Comparison of ENCODE assay signal across 2 cellular contexts in the genomic region with DNA sequence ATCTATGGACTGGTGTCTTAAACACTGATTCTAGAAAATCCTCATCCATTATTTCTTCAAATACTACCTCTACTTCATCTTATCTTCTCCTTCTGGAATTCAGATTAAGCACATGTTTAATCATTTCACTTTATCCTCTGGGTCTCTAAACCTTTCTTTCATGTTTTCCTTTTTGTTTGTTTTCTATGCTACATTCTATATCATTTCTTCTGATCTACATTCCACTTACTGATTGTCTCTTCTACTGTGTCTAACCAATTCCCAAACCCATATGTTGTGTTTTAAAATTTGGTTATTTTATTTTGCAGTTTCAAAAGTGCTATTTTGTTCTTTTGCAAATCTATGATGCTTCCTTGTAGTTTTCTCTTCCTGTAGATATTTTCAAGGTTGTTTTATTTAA.
A peak's percentile ranks its signal among the peaks of the same experiment; 100 is the strongest.
TF ChIP-seq lines count a peak whose summit lies in the region.

No MANE protein-coding gene starts in this region.

TF ChIP-seq in A549, 52 proteins besides CTCF, POLR2A, EP300 and RAD21:
- TF ChIP-seq SMC3 (IDR thresholded peaks at IDR 0.05) (no peak), POLR2AphosphoS2 (conservative IDR thresholded peaks at IDR 0.05; ENCODE audit: low read length) (no peak), MAFK (IDR thresholded peaks at IDR 0.05; ENCODE audit: partially characterized antibody) (no peak), RCOR1 (IDR thresholded peaks at IDR 0.05; ENCODE audit: low read depth, low read length) (no peak), ESRRA (IDR thresholded peaks at IDR 0.05; ENCODE audit: borderline replicate concordance, low read length) (no peak), FOSL2 (IDR thresholded peaks at IDR 0.05) (no peak), FOSL2 (CRISPR knock-in tag; IDR thresholded peaks at IDR 0.05) (no peak), USF2 (IDR thresholded peaks at IDR 0.05) (no peak), CHD2 (IDR thresholded peaks at IDR 0.05; ENCODE audit: low read length, partially characterized antibody) (no peak), JUNB (IDR thresholded peaks at IDR 0.05) (no peak), ZC3H11A (IDR thresholded peaks at IDR 0.05) (no peak), CEBPB (IDR thresholded peaks at IDR 0.05) (no peak), HOXA7 (CRISPR knock-in tag; IDR thresholded peaks at IDR 0.05) (no peak), RNF2 (IDR thresholded peaks at IDR 0.05; ENCODE audit: borderline replicate concordance, low read depth) (no peak), BHLHE40 (IDR thresholded peaks at IDR 0.05; ENCODE audit: low read depth, low read length) (no peak), SREBF2 (IDR thresholded peaks at IDR 0.05) (no peak), ATOH8 (CRISPR knock-in tag; IDR thresholded peaks at IDR 0.05; ENCODE audit: low read depth) (no peak)
- TF ChIP-seq, protein P1, sequence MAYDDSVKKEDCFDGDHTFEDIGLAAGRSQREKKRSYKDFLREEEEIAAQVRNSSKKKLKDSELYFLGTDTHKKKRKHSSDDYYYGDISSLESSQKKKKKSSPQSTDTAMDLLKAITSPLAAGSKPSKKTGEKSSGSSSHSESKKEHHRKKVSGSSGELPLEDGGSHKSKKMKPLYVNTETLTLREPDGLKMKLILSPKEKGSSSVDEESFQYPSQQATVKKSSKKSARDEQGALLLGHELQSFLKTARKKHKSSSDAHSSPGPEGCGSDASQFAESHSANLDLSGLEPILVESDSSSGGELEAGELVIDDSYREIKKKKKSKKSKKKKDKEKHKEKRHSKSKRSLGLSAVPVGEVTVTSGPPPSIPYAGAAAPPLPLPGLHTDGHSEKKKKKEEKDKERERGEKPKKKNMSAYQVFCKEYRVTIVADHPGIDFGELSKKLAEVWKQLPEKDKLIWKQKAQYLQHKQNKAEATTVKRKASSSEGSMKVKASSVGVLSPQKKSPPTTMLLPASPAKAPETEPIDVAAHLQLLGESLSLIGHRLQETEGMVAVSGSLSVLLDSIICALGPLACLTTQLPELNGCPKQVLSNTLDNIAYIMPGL (CRISPR knock-in tag; IDR thresholded peaks at IDR 0.05; ENCODE audit: borderline replicate concordance) = no peak

TF ChIP-seq in K562, 482 proteins besides CTCF, POLR2A, EP300 and RAD21:
- TF ChIP-seq TEAD2 (tag; IDR thresholded peaks at IDR 0.05) (no peak), ZNF280A (IDR thresholded peaks at IDR 0.05; ENCODE audit: low read depth, partially characterized antibody) (peak; percentile 26), ZNF124 (CRISPR knock-in tag; IDR thresholded peaks at IDR 0.05) (no peak), TRIM24 (IDR thresholded peaks at IDR 0.05) (peak in 1 of 2 experiments; percentile 30; a peak in 2 of 4 replicates), NFE2 (IDR thresholded peaks at IDR 0.05; ENCODE audit: low read depth) (no peak), ZFP30 (CRISPR knock-in tag; IDR thresholded peaks at IDR 0.05; ENCODE audit: borderline replicate concordance) (peak; percentile 74; the same call in 1 of the 2 replicates), FOS (IDR thresholded peaks at IDR 0.05; ENCODE audit: extremely low read depth, insufficient read length) (no peak), SOX6 (IDR thresholded peaks at IDR 0.05) (no peak), ZNF586 (CRISPR knock-in tag; conservative IDR thresholded peaks at IDR 0.05) (no peak), HLTF (IDR thresholded peaks at IDR 0.05) (no peak), TRIM28 (IDR thresholded peaks at IDR 0.05) (peak; percentile 58; the same call in 1 of the 2 replicates), AFF4 (CRISPR knock-in tag; IDR thresholded peaks at IDR 0.05) (no peak), KDM4B (IDR thresholded peaks at IDR 0.05; ENCODE audit: borderline replicate concordance in 2 of 2, low read depth in 1 of 2) (no peak), KHSRP (IDR thresholded peaks at IDR 0.05) (no peak), CBX2 (IDR thresholded peaks at IDR 0.05; ENCODE audit: insufficient read depth, low read length, poor library complexity, severe bottlenecking) (no peak), MCM3 (IDR thresholded peaks at IDR 0.05) (0 out of 2 replicates have a peak, but pooled peaks have one; percentile 11)
- TF ChIP-seq, protein P2, sequence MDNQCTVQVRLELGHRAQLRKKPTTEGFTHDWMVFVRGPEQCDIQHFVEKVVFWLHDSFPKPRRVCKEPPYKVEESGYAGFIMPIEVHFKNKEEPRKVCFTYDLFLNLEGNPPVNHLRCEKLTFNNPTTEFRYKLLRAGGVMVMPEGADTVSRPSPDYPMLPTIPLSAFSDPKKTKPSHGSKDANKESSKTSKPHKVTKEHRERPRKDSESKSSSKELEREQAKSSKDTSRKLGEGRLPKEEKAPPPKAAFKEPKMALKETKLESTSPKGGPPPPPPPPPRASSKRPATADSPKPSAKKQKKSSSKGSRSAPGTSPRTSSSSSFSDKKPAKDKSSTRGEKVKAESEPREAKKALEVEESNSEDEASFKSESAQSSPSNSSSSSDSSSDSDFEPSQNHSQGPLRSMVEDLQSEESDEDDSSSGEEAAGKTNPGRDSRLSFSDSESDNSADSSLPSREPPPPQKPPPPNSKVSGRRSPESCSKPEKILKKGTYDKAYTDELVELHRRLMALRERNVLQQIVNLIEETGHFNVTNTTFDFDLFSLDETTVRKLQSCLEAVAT (IDR thresholded peaks at IDR 0.05) = 0 out of 4 replicates have a peak, but pooled peaks of 1 of the 2 experiments have one; percentile 22
- TF ChIP-seq, protein P3, sequence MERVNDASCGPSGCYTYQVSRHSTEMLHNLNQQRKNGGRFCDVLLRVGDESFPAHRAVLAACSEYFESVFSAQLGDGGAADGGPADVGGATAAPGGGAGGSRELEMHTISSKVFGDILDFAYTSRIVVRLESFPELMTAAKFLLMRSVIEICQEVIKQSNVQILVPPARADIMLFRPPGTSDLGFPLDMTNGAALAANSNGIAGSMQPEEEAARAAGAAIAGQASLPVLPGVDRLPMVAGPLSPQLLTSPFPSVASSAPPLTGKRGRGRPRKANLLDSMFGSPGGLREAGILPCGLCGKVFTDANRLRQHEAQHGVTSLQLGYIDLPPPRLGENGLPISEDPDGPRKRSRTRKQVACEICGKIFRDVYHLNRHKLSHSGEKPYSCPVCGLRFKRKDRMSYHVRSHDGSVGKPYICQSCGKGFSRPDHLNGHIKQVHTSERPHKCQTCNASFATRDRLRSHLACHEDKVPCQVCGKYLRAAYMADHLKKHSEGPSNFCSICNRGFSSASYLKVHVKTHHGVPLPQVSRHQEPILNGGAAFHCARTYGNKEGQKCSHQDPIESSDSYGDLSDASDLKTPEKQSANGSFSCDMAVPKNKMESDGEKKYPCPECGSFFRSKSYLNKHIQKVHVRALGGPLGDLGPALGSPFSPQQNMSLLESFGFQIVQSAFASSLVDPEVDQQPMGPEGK (CRISPR knock-in tag; IDR thresholded peaks at IDR 0.05; ENCODE audit: borderline replicate concordance) = no peak
